ENCODE assay signal across 1 cellular context in genomic region chr3:169145551-169145950, GRCh38.
TF ChIP-seq lines count a peak whose summit lies in the region.

No MANE protein-coding gene starts in this region.

TF ChIP-seq in SK-N-SH, 30 proteins besides CTCF, POLR2A, EP300 and RAD21 (continued from another document):
- TF ChIP-seq PBX3 (IDR thresholded peaks at IDR 0.05) (no peak), MEF2A (IDR thresholded peaks at IDR 0.05; ENCODE audit: borderline replicate concordance, low read depth) (no peak), MAX (IDR thresholded peaks at IDR 0.05; ENCODE audit: low read depth) (no peak), CHD2 (IDR thresholded peaks at IDR 0.05; ENCODE audit: low read length, partially characterized antibody) (no peak), FOXJ3 (CRISPR knock-in tag; IDR thresholded peaks at IDR 0.05) (no peak), YY1 (IDR thresholded peaks at IDR 0.05; ENCODE audit: low read depth) (no peak)
